Comparison of ENCODE assay signal across 27 cellular contexts in genomic region chr3:67715911-67716310, GRCh38.
"Had no signal": no experiment of that assay in that cellular context is flagged by ENCODE, and none has a peak within 500 bp of the region (broad histone marks: within the 10 kb centered on the region; RNA-seq: fewer than 3 reads in every experiment).

No MANE protein-coding gene starts in this region.

- H3K9me3 ChIP-seq: SJCRH30 had no signal

- H3K4me1 ChIP-seq: SJCRH30 had no signal

- H3K9me3 Mint-ChIP-seq: activated CD4-positive, alpha-beta T cell treated with anti-CD3 and anti-CD28 coated beads, Interleukin-2, amount 10 ng/mL, durations not matched to agents 24 days and 14 days; activated T-helper 17 cell treated with anti-CD3 and anti-CD28 coated beads, Interleukin-2, amount 50 U/mL, for 72 hours had no signal

- H3K27me3 Mint-ChIP-seq: activated CD4-positive, alpha-beta T cell treated with anti-CD3 and anti-CD28 coated beads, Interleukin-2, amount 10 ng/mL, durations not matched to agents 24 days and 14 days; activated CD8-positive, alpha-beta T cell treated with anti-CD3 and anti-CD28 coated beads for 36 hours; activated T-helper 17 cell treated with anti-CD3 and anti-CD28 coated beads, Interleukin-2, amount 50 U/mL, for 72 hours; central memory CD8-positive, alpha-beta T cell had no signal

- H3K27me3 ChIP-seq: cardiac muscle cell, SJCRH30 had no signal

- DNase-seq: activated CD4-positive, alpha-beta T cell treated with anti-CD3 and anti-CD28 coated beads, Interleukin-2, amount 10 ng/mL, durations not matched to agents 24 days and 14 days; activated CD4-positive, alpha-beta T cell treated with anti-CD3 and anti-CD28 coated beads, Interleukin-2, amount 50 U/mL, for 4 hours; activated CD8-positive, alpha-beta T cell treated with anti-CD3 and anti-CD28 coated beads for 36 hours; activated effector memory CD4-positive, alpha-beta T cell treated with anti-CD3 and anti-CD28 coated beads, Interleukin-2, amount 50 U/mL, for 16 hours; activated naive CD4-positive, alpha-beta T cell; activated T-cell treated with anti-CD3 and anti-CD28 coated beads, Interleukin-2, amount 50 U/mL, for 1 hour; activated T-cell treated with anti-CD3 and anti-CD28 coated beads, Interleukin-2, amount 50 U/mL, for 72 hours; amniotic stem cell; aorta; NCI-H1105; NCI-H1417 treated with DMSO at 0.1 percent for 48 hours; NCI-H187 treated with DMSO at 0.1 percent for 48 hours; NCI-H2081; NCI-H2171 treated with DMSO at 0.1 percent for 48 hours; NCI-H2227 treated with DMSO at 0.1 percent for 48 hours; NCI-H446; NCI-H510A treated with DMSO at 0.1 percent for 48 hours; SHP77; SJCRH30; T1000; WERI-Rb-1 had no signal

- H3K4me3 ChIP-seq: cardiac muscle cell, SJCRH30, SK-N-MC had no signal

- H3K4me1 Mint-ChIP-seq: activated CD4-positive, alpha-beta T cell treated with anti-CD3 and anti-CD28 coated beads, Interleukin-2, amount 10 ng/mL, durations not matched to agents 24 days and 14 days; central memory CD8-positive, alpha-beta T cell had no signal

- H3K27ac Mint-ChIP-seq: activated CD4-positive, alpha-beta T cell treated with anti-CD3 and anti-CD28 coated beads, Interleukin-2, amount 10 ng/mL, durations not matched to agents 24 days and 14 days; activated CD8-positive, alpha-beta T cell treated with anti-CD3 and anti-CD28 coated beads for 36 hours; activated naive CD4-positive, alpha-beta T cell treated with anti-CD3 and anti-CD28 coated beads, Interleukin-2, amount 50 U/mL, for 72 hours; activated T-cell treated with anti-CD3 and anti-CD28 coated beads, Interleukin-2, amount 50 U/mL, for 72 hours; activated T-helper 17 cell treated with anti-CD3 and anti-CD28 coated beads, Interleukin-2, amount 50 U/mL, for 72 hours had no signal

- H3K36me3 ChIP-seq: cardiac muscle cell, SJCRH30, WERI-Rb-1 had no signal

- H3K4me3 Mint-ChIP-seq: activated CD4-positive, alpha-beta T cell treated with anti-CD3 and anti-CD28 coated beads, Interleukin-2, amount 10 ng/mL, durations not matched to agents 24 days and 14 days; activated CD8-positive, alpha-beta T cell treated with anti-CD3 and anti-CD28 coated beads for 36 hours; activated T-cell treated with anti-CD3 and anti-CD28 coated beads, Interleukin-2, amount 50 U/mL, for 72 hours; activated T-helper 17 cell treated with anti-CD3 and anti-CD28 coated beads, Interleukin-2, amount 50 U/mL, for 72 hours; central memory CD8-positive, alpha-beta T cell had no signal

- H3K27ac ChIP-seq: cardiac muscle cell, SJCRH30, SK-N-MC, WERI-Rb-1 had no signal

- ATAC-seq: activated CD8-positive, alpha-beta T cell treated with anti-CD3 and anti-CD28 coated beads for 36 hours; activated naive CD4-positive, alpha-beta T cell treated with anti-CD3 and anti-CD28 coated beads, Interleukin-2, amount 50 U/mL, for 72 hours; activated T-cell treated with anti-CD3 and anti-CD28 coated beads, Interleukin-2, amount 50 U/mL, for 72 hours; activated T-helper 17 cell treated with anti-CD3 and anti-CD28 coated beads, Interleukin-2, amount 50 U/mL, for 72 hours; Panc1 had no signal
